In the genomic region with DNA sequence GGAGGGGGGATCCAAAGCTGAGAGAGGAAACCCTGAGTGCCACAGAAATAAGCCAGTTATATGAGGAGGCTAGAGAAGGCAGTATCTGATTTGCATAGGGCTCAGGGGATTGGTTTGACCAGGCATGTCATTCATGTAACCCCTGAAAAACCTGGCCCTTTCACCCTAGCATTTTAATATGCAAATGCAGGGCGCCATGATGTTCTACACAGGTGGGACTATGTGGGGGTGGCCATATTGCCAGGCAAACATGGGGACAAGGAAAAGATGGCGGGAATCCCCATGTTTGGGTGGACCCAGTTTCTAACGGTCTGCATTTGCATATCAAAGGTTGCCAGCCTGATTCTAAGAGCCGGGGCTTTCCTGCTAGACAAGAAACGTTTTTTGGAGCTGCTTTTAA, we compare ENCODE assay signal across 23 cellular contexts. TPM values are rescaled to one million over a fixed set of nuclear protein-coding genes. Genes with fewer than 3 reads are reported as not detected.
DNase-seq lines count a peak whose midpoint lies in the region; ATAC-seq lines count a peak whose summit lies in the region.
"Had no signal": no experiment of that assay in that cellular context is flagged by ENCODE, and none has a peak within 500 bp of the region (broad histone marks: within the 10 kb centered on the region; RNA-seq: fewer than 3 reads in every experiment).

No MANE protein-coding gene starts in this region.

- H3K36me3 Mint-ChIP-seq in activated CD4-positive, alpha-beta memory T cell treated with anti-CD3 and anti-CD28 coated beads for 36 hours = no peaks in the 10 kb centered on the region
- no peaks in the 10 kb centered on the region for H3K36me3 Mint-ChIP-seq in activated CD4-positive, alpha-beta memory T cell treated with anti-CD3 and anti-CD28 coated beads, Interleukin-2, amount 10 ng/mL, durations not matched to agents 7 days and 5 days (ENCODE audit: low read depth)
- H3K36me3 Mint-ChIP-seq in activated T-helper 17 cell treated with anti-CD3 and anti-CD28 coated beads, Interleukin-2, amount 50 U/mL, for 72 hours (ENCODE audit: low read depth) = no peaks in the 10 kb centered on the region
- peaks cover 32% of the 10 kb centered on the region for H3K36me3 Mint-ChIP-seq in stimulated activated memory B cell treated with anti-CD40 and anti-IgM and Interleukin-4, amounts not matched to agents 10 μg/mL and 1 μg/mL and 100 μg/mL, for 72 hours

- peaks cover 11% of the 10 kb centered on the region for H3K4me1 Mint-ChIP-seq in activated CD4-positive, alpha-beta memory T cell treated with anti-CD3 and anti-CD28 coated beads for 36 hours (ENCODE audit: low read depth)
- H3K4me1 Mint-ChIP-seq in activated CD4-positive, alpha-beta memory T cell treated with anti-CD3 and anti-CD28 coated beads, Interleukin-2, amount 10 ng/mL, durations not matched to agents 7 days and 5 days = peaks cover 7% of the 10 kb centered on the region
- peaks cover 14% of the 10 kb centered on the region for H3K4me1 Mint-ChIP-seq in activated T-helper 17 cell treated with anti-CD3 and anti-CD28 coated beads, Interleukin-2, amount 50 U/mL, for 72 hours
- peaks cover 74% of the 10 kb centered on the region for H3K4me1 Mint-ChIP-seq in stimulated activated memory B cell treated with anti-CD40 and anti-IgM and Interleukin-4, amounts not matched to agents 10 μg/mL and 1 μg/mL and 100 μg/mL, for 72 hours
- H3K4me1 Mint-ChIP-seq: nephron had no signal

- peak; percentile 83 for ATAC-seq in activated T-helper 17 cell treated with anti-CD3 and anti-CD28 coated beads, Interleukin-2, amount 50 U/mL, for 72 hours (replicated peaks)
- peak; percentile 87 for ATAC-seq in stimulated activated memory B cell treated with anti-CD40 and anti-IgM and Interleukin-4, amounts not matched to agents 10 μg/mL and 1 μg/mL and 100 μg/mL, for 72 hours
- no peak for ATAC-seq in HG03521 (IDR thresholded peaks at IDR 0.05; ENCODE audit: unreplicated experiment)
- no peak for ATAC-seq in GM19023 (IDR thresholded peaks at IDR 0.05; ENCODE audit: unreplicated experiment)
- ATAC-seq in GM19455 (IDR thresholded peaks at IDR 0.05; ENCODE audit: unreplicated experiment) = no peak
- ATAC-seq: esophagus mucosa, HCT116, psoas muscle had no signal

- DNase-seq in activated CD4-positive, alpha-beta memory T cell treated with anti-CD3 and anti-CD28 coated beads for 36 hours = peak; percentile 35
- no peak for DNase-seq in activated CD4-positive, alpha-beta memory T cell treated with anti-CD3 and anti-CD28 coated beads, Interleukin-2, amount 10 ng/mL, durations not matched to agents 7 days and 5 days
- peak; percentile 77 for DNase-seq in Karpas-422
- DNase-seq: activated CD4-positive, CD25-positive, alpha-beta regulatory T cell treated with anti-CD3 and anti-CD28 coated beads, Interleukin-2, amount 50 U/mL, for 72 hours; activated T-cell treated with anti-CD3 and anti-CD28 coated beads for 4 hours; NCI-H2029; NCI-H748 treated with DMSO at 0.1 percent for 48 hours; psoas muscle; stimulated activated naive CD4-positive, alpha-beta T cell treated with Interleukin-2 at 50 U/mL for 16 hours; SW 1271 had no signal

- peak overlapping the region; percentile 64; the same call in 1 of the 2 replicates for H2AFZ ChIP-seq in Karpas-422 (ENCODE audit: low read length)

- no peaks in the 10 kb centered on the region for H3K9me2 ChIP-seq in Karpas-422 (replicated peaks; ENCODE audit: insufficient read depth, low read length)

- no peaks in the 10 kb centered on the region for H3K9me3 Mint-ChIP-seq in activated CD4-positive, alpha-beta memory T cell treated with anti-CD3 and anti-CD28 coated beads for 36 hours
- H3K9me3 Mint-ChIP-seq in activated CD4-positive, alpha-beta memory T cell treated with anti-CD3 and anti-CD28 coated beads, Interleukin-2, amount 10 ng/mL, durations not matched to agents 7 days and 5 days = no peaks in the 10 kb centered on the region
- peaks cover 3% of the 10 kb centered on the region for H3K9me3 Mint-ChIP-seq in activated T-helper 17 cell treated with anti-CD3 and anti-CD28 coated beads, Interleukin-2, amount 50 U/mL, for 72 hours
- H3K9me3 Mint-ChIP-seq in stimulated activated memory B cell treated with anti-CD40 and anti-IgM and Interleukin-4, amounts not matched to agents 10 μg/mL and 1 μg/mL and 100 μg/mL, for 72 hours = no peaks in the 10 kb centered on the region
- H3K9me3 Mint-ChIP-seq: nephron had no signal

- H3K9ac ChIP-seq in Karpas-422 (ENCODE audit: low read length) = no peak overlapping the region

- no peaks in the 10 kb centered on the region for H3K27me3 ChIP-seq in Karpas-422 (ENCODE audit: low read length)

- POLR2A ChIA-PET in activated CD4-positive, alpha-beta memory T cell treated with anti-CD3 and anti-CD28 coated beads for 36 hours (lab: Charles Lee) = no interaction called here
- POLR2A ChIA-PET in activated CD4-positive, alpha-beta memory T cell treated with anti-CD3 and anti-CD28 coated beads, Interleukin-2, amount 10 ng/mL, durations not matched to agents 7 days and 5 days (lab: Charles Lee) = interaction anchor here (0.6 kb wide), 1 partner anchor 565 kb away, joined by 4 read pairs; no protein-coding TSS in a partner anchor

- no peak overlapping the region for H3K4me3 Mint-ChIP-seq in activated CD4-positive, alpha-beta memory T cell treated with anti-CD3 and anti-CD28 coated beads for 36 hours
- H3K4me3 Mint-ChIP-seq in activated CD4-positive, alpha-beta memory T cell treated with anti-CD3 and anti-CD28 coated beads, Interleukin-2, amount 10 ng/mL, durations not matched to agents 7 days and 5 days = no peak overlapping the region
- peak overlapping the region; percentile 76 for H3K4me3 Mint-ChIP-seq in activated T-helper 17 cell treated with anti-CD3 and anti-CD28 coated beads, Interleukin-2, amount 50 U/mL, for 72 hours
- H3K4me3 Mint-ChIP-seq in stimulated activated memory B cell treated with anti-CD40 and anti-IgM and Interleukin-4, amounts not matched to agents 10 μg/mL and 1 μg/mL and 100 μg/mL, for 72 hours = peak overlapping the region; percentile 75
- H3K4me3 Mint-ChIP-seq: CD14-positive monocyte, nephron had no signal

- no peaks in the 10 kb centered on the region for H3K79me2 ChIP-seq in Karpas-422 (ENCODE audit: low read length)

- CTCF ChIA-PET in activated CD4-positive, alpha-beta memory T cell treated with anti-CD3 and anti-CD28 coated beads for 36 hours (lab: Charles Lee) = interaction anchor here (0.6 kb wide), 1 partner anchor 491 kb away, joined by 3 read pairs; no protein-coding TSS in a partner anchor
- CTCF ChIA-PET in activated CD4-positive, alpha-beta memory T cell treated with anti-CD3 and anti-CD28 coated beads, Interleukin-2, amount 10 ng/mL, durations not matched to agents 7 days and 5 days (lab: Charles Lee) = interaction anchor here (0.9 kb wide), 1 partner anchor 84 kb away, joined by 3 read pairs; no protein-coding TSS in a partner anchor

- peaks cover 21% of the 10 kb centered on the region for H3K4me1 ChIP-seq in Karpas-422 (ENCODE audit: low read length)
- H3K4me1 ChIP-seq: psoas muscle had no signal

- H3K36me3 ChIP-seq in Karpas-422 (ENCODE audit: insufficient read depth, low read length) = no peaks in the 10 kb centered on the region

- peak overlapping the region; percentile 30 for H3K4me2 ChIP-seq in Karpas-422 (ENCODE audit: low read depth, low read length, poor library complexity, severe bottlenecking)

- no peaks in the 10 kb centered on the region for H4K20me1 ChIP-seq in Karpas-422 (ENCODE audit: insufficient read depth, low read depth, low read length)

- no peaks in the 10 kb centered on the region for H3K27me3 Mint-ChIP-seq in activated CD4-positive, alpha-beta memory T cell treated with anti-CD3 and anti-CD28 coated beads for 36 hours
- peaks cover 7% of the 10 kb centered on the region for H3K27me3 Mint-ChIP-seq in activated CD4-positive, alpha-beta memory T cell treated with anti-CD3 and anti-CD28 coated beads, Interleukin-2, amount 10 ng/mL, durations not matched to agents 7 days and 5 days
- peaks cover 6% of the 10 kb centered on the region for H3K27me3 Mint-ChIP-seq in activated T-helper 17 cell treated with anti-CD3 and anti-CD28 coated beads, Interleukin-2, amount 50 U/mL, for 72 hours
- H3K27me3 Mint-ChIP-seq in stimulated activated memory B cell treated with anti-CD40 and anti-IgM and Interleukin-4, amounts not matched to agents 10 μg/mL and 1 μg/mL and 100 μg/mL, for 72 hours = no peaks in the 10 kb centered on the region

- H3K9me3 ChIP-seq in Karpas-422 (ENCODE audit: low read length) = no peaks in the 10 kb centered on the region
- H3K9me3 ChIP-seq: psoas muscle had no signal

- no peak overlapping the region for H3K27ac ChIP-seq in Karpas-422 (ENCODE audit: low read length)
- H3K27ac ChIP-seq: psoas muscle had no signal

- intact Hi-C loops in activated CD4-positive, alpha-beta memory T cell treated with anti-CD3 and anti-CD28 coated beads for 36 hours (cut with micrococcal nuclease) = no loop called here

- H3K27ac Mint-ChIP-seq in activated CD4-positive, alpha-beta memory T cell treated with anti-CD3 and anti-CD28 coated beads for 36 hours = no peak overlapping the region
- no peak overlapping the region for H3K27ac Mint-ChIP-seq in activated CD4-positive, alpha-beta memory T cell treated with anti-CD3 and anti-CD28 coated beads, Interleukin-2, amount 10 ng/mL, durations not matched to agents 7 days and 5 days
- peak overlapping the region; percentile 91 for H3K27ac Mint-ChIP-seq in activated T-helper 17 cell treated with anti-CD3 and anti-CD28 coated beads, Interleukin-2, amount 50 U/mL, for 72 hours
- peak overlapping the region; percentile 89 for H3K27ac Mint-ChIP-seq in stimulated activated memory B cell treated with anti-CD40 and anti-IgM and Interleukin-4, amounts not matched to agents 10 μg/mL and 1 μg/mL and 100 μg/mL, for 72 hours
- H3K27ac Mint-ChIP-seq: nephron had no signal

- H3K4me3 ChIP-seq in Karpas-422 (ENCODE audit: low read length) = peak overlapping the region; percentile 26
- H3K4me3 ChIP-seq: lung, psoas muscle had no signal

RNA-seq across cellular contexts. Expression of gene CSF2RB, which starts 27.2 kb away (rescaled TPM):
- total RNA-seq in activated CD4-positive, alpha-beta memory T cell treated with anti-CD3 and anti-CD28 coated beads for 36 hours = under 1 TPM; 0.22 to 0.48 TPM
- total RNA-seq in activated CD4-positive, alpha-beta memory T cell treated with anti-CD3 and anti-CD28 coated beads, Interleukin-2, amount 10 ng/mL, durations not matched to agents 7 days and 5 days = 1 to 10 TPM; 2.3 to 3.0 TPM
- 5.6 and 6.0 TPM in 2 replicates for total RNA-seq in Karpas-422 (2014; rRNA removed; shearing (Covaris generic); ENCODE audit: low replicate concordance)
- 1 to 10 TPM; 4.2 to 4.8 TPM for total RNA-seq in activated T-helper 17 cell treated with anti-CD3 and anti-CD28 coated beads, Interleukin-2, amount 50 U/mL, for 72 hours
- total RNA-seq: bronchial epithelial cell, HT-29, MCF 10A had no signal

Comparison
In these comparisons a context has a peak if more than half of its experiments do, and no peak if none do; other contexts are left out.
1. H3K27ac Mint-ChIP-seq: peak in activated T-helper 17 cell treated with anti-CD3 and anti-CD28 coated beads, Interleukin-2, amount 50 U/mL, for 72 hours (single experiment) and stimulated activated memory B cell treated with anti-CD40 and anti-IgM and Interleukin-4, amounts not matched to agents 10 μg/mL and 1 μg/mL and 100 μg/mL, for 72 hours (single experiment); none in activated CD4-positive, alpha-beta memory T cell treated with anti-CD3 and anti-CD28 coated beads for 36 hours (single experiment) and activated CD4-positive, alpha-beta memory T cell treated with anti-CD3 and anti-CD28 coated beads, Interleukin-2, amount 10 ng/mL, durations not matched to agents 7 days and 5 days (single experiment).
2. H3K4me3 Mint-ChIP-seq: peak in activated T-helper 17 cell treated with anti-CD3 and anti-CD28 coated beads, Interleukin-2, amount 50 U/mL, for 72 hours (single experiment) and stimulated activated memory B cell treated with anti-CD40 and anti-IgM and Interleukin-4, amounts not matched to agents 10 μg/mL and 1 μg/mL and 100 μg/mL, for 72 hours (single experiment); none in activated CD4-positive, alpha-beta memory T cell treated with anti-CD3 and anti-CD28 coated beads for 36 hours (single experiment) and activated CD4-positive, alpha-beta memory T cell treated with anti-CD3 and anti-CD28 coated beads, Interleukin-2, amount 10 ng/mL, durations not matched to agents 7 days and 5 days (single experiment).
3. ATAC-seq: peak in activated T-helper 17 cell treated with anti-CD3 and anti-CD28 coated beads, Interleukin-2, amount 50 U/mL, for 72 hours (single experiment) and stimulated activated memory B cell treated with anti-CD40 and anti-IgM and Interleukin-4, amounts not matched to agents 10 μg/mL and 1 μg/mL and 100 μg/mL, for 72 hours (single experiment); none in HG03521 (single experiment), GM19023 (single experiment) and GM19455 (single experiment).